ENCODE assay signal across 8 cellular contexts in the genomic region with DNA sequence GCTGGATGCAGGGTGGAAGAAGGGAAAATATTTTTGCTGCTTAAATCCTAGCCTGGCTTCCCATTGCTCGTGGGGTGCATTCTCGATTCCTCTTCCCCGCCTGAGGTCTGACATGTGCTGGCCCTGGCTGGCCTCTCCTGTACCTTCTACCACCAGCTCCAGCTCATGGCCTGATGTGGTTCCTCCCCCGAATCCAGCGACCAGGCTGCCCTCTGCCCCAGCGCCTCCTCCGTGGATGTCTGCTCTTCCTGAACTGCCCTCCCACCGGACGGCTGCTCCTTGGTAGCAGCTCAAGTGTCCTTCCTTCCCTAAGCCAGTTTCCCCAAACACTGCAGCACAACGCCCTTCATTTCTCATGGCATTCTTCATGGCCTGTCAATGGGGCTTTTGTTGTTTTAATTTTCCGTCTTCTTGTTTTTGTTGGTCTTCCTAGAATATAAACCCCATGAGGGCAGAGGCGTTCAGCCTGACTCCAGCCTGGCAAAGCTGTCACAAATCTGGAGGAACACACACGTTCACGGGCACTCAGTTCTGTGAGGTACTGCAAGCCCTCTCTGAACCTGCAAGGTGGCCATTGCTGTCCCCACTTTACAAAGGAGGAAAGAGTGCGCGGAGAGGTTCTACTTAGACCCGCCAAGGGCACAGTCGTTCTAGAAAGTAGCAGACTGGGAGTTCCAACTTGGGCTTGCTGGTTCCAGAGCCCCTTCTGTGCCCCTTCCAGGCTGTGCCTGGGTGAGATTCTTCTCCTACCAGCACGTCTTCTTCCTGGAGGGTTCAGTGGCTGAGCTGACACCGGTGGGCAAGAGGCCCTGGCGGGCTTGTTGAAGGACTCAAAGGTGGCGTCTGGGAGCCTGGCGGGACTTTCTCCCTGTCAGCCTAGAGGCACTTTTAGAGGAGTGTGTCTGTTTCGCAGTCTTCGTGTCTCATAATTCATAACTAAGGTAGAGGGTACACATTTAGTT. TPM values are rescaled to one million over a fixed set of nuclear protein-coding genes. Genes with fewer than 3 reads are reported as not detected.
A peak's percentile ranks its signal among the peaks of the same experiment; 100 is the strongest.
DNase-seq lines count a peak whose midpoint lies in the region; ATAC-seq, FAIRE-seq and TF ChIP-seq lines count a peak whose summit lies in the region.

No MANE protein-coding gene starts in this region.

- no peaks in the 10 kb centered on the region for H3K9me3 Mint-ChIP-seq in CD4-positive, alpha-beta memory T cell

- peak overlapping the region; percentile 47 to 82 (median 77) for H3K4me3 Mint-ChIP-seq in CD4-positive, alpha-beta memory T cell

- no peaks in the 10 kb centered on the region for H3K27me3 Mint-ChIP-seq in CD4-positive, alpha-beta memory T cell

- TF ChIP-seq CTCF in choroid plexus epithelial cell (conservative IDR thresholded peaks at IDR 0.05; ENCODE audit: low read depth, low read length) (no peak), osteoblast (IDR thresholded peaks at IDR 0.05; ENCODE audit: extremely low read depth, low read depth, low read length) (no peak)

- intact Hi-C loops in CD4-positive, alpha-beta memory T cell (cut with micrococcal nuclease) = no loop called here

- FAIRE-seq in frontal cortex (lab: Jason Lieb, UNC) = no peak

- no peak for DNase-seq in CD4-positive, alpha-beta memory T cell
- DNase-seq in MV-4-11 (lab: John Stamatoyannopoulos, UW) (peak; percentile 49), choroid plexus epithelial cell (ENCODE audit: low read depth) (no peak), osteoblast (ENCODE audit: insufficient read length, low spot score, missing footprints) (peak; percentile 83), NCI-H524 (lab: John Stamatoyannopoulos, UW) (no peak), DMS 273 (lab: John Stamatoyannopoulos, UW; ENCODE audit: unreplicated experiment) (no peak), frontal cortex (ENCODE audit: low spot score in 2 of 2) (no peak)

- H3K4me3 ChIP-seq in CD4-positive, alpha-beta memory T cell (ENCODE audit: low read length in 2 of 2) = no peak overlapping the region
- H3K4me3 ChIP-seq in choroid plexus epithelial cell (ENCODE audit: low read depth, low read length) (peak overlapping the region; percentile 59), osteoblast (ENCODE audit: insufficient read depth, low read length) (no peak overlapping the region)

- CTCF ChIA-PET in CD4-positive, alpha-beta memory T cell (lab: Charles Lee; ENCODE audit: partially characterized antibody) = interaction anchor here (0.9 to 4.0 kb wide), 2 partner anchors 13 to 54 kb away, joined by 3 to 18 read pairs; no protein-coding TSS in a partner anchor

- H3K4me1 ChIP-seq in CD4-positive, alpha-beta memory T cell (ENCODE audit: insufficient read depth, low read length) = peaks cover 11% of the 10 kb centered on the region
- H3K4me1 ChIP-seq in osteoblast (ENCODE audit: insufficient read depth, low read length) = peaks cover 17% of the 10 kb centered on the region

- no peaks in the 10 kb centered on the region for H3K36me3 ChIP-seq in CD4-positive, alpha-beta memory T cell (ENCODE audit: insufficient read depth, low read length)
- no peaks in the 10 kb centered on the region for H3K36me3 ChIP-seq in osteoblast (ENCODE audit: insufficient read depth, low read length)

- no peaks in the 10 kb centered on the region for H3K27me3 ChIP-seq in CD4-positive, alpha-beta memory T cell (ENCODE audit: insufficient read depth, low read length)
- H3K27me3 ChIP-seq in osteoblast (ENCODE audit: insufficient read depth, low read length) = no peaks in the 10 kb centered on the region

- peaks cover 0 to 1% of the 10 kb centered on the region in 2 donors for H3K36me3 Mint-ChIP-seq in CD4-positive, alpha-beta memory T cell

- no peak overlapping the region for H3K4me2 ChIP-seq in osteoblast (ENCODE audit: insufficient read depth, low read length)

- no peak overlapping the region for H2AFZ ChIP-seq in osteoblast (ENCODE audit: low read length)

- peaks cover 8% of the 10 kb centered on the region for H4K20me1 ChIP-seq in osteoblast (ENCODE audit: insufficient read depth, low read length)

- peaks cover 4 to 19% (median 14%) of the 10 kb centered on the region in 4 donors for H3K4me1 Mint-ChIP-seq in CD4-positive, alpha-beta memory T cell

- H3K27ac ChIP-seq in CD4-positive, alpha-beta memory T cell (ENCODE audit: low read depth, low read length) = no peak overlapping the region
- no peak overlapping the region for H3K27ac ChIP-seq in osteoblast (ENCODE audit: low read depth, low read length)

- peaks cover 12% of the 10 kb centered on the region for H3K79me2 ChIP-seq in osteoblast (ENCODE audit: insufficient read depth, low read length)

- ATAC-seq in HG03520 (IDR thresholded peaks at IDR 0.05; ENCODE audit: unreplicated experiment) = no peak

- POLR2A ChIA-PET in CD4-positive, alpha-beta memory T cell (lab: Charles Lee; ENCODE audit: partially characterized antibody) = no interaction called here

- H3K27ac Mint-ChIP-seq in CD4-positive, alpha-beta memory T cell = peak overlapping the region in 5 of 7 donors; percentile 17 to 62 (median 49)

- H3K9me3 ChIP-seq in CD4-positive, alpha-beta memory T cell (ENCODE audit: control insufficient read depth in 1 of 2, low read length in 2 of 2) = no peaks in the 10 kb centered on the region
- H3K9me3 ChIP-seq in osteoblast (ENCODE audit: low read depth, low read length) = no peaks in the 10 kb centered on the region

RNA-seq across cellular contexts. Expression of a gene that starts 1.0 kb away (rescaled TPM):
- total RNA-seq in CD4-positive, alpha-beta memory T cell = 1 to 10 TPM; 1.4 to 1.9 TPM
- under 1 TPM in 1 of 2 donors, not detected in 1; 0.61 TPM for polyA plus RNA-seq in CD4-positive, alpha-beta memory T cell
- total RNA-seq in osteoblast (16.3 and 18.6 TPM in 2 replicates), frontal cortex (10.2 TPM)

RNA-seq across cellular contexts. Expression of a gene that starts 39.7 kb away (rescaled TPM):
- total RNA-seq in CD4-positive, alpha-beta memory T cell = 10 to 100 TPM; 19.1 to 20.3 TPM
- polyA plus RNA-seq in CD4-positive, alpha-beta memory T cell = 10 to 100 TPM in 1 of 2 donors, 1 to 10 TPM in 1; 7.7 to 17.6 TPM
- total RNA-seq in osteoblast (37.7 and 40.5 TPM in 2 replicates), frontal cortex (5.7 TPM)

Comparison
In these comparisons a context has a peak if more than half of its experiments do, and no peak if none do; other contexts are left out.
1. DNase-seq: peak in MV-4-11 (single experiment) and osteoblast (single experiment); none in CD4-positive, alpha-beta memory T cell (0 of 5), choroid plexus epithelial cell (single experiment), NCI-H524 (0 of 2), DMS 273 (single experiment) and frontal cortex (0 of 2).